In genomic region chr14:77508249-77508648, GRCh38 we compare ENCODE assay signal across 1 cellular context.
TF ChIP-seq lines count a peak whose summit lies in the region.

No MANE protein-coding gene starts in this region.

TF ChIP-seq in IMR-90, 13 proteins besides CTCF, POLR2A, EP300 and RAD21 (continued from another document):
- TF ChIP-seq NFE2L2 (IDR thresholded peaks at IDR 0.05; ENCODE audit: low read depth, low read length) (peak; percentile 61; the same call in 1 of the 2 replicates), SMC3 (IDR thresholded peaks at IDR 0.05; ENCODE audit: low read depth, low read length) (no peak), RCOR1 (IDR thresholded peaks at IDR 0.05; ENCODE audit: insufficient replicate concordance, low read length) (no peak), MXI1 (IDR thresholded peaks at IDR 0.05; ENCODE audit: borderline replicate concordance, low read depth, low read length) (no peak), MAZ (IDR thresholded peaks at IDR 0.05; ENCODE audit: borderline replicate concordance, low read depth, low read length) (no peak), CHD1 (IDR thresholded peaks at IDR 0.05; ENCODE audit: low read depth, low read length) (no peak), RFX5 (IDR thresholded peaks at IDR 0.05; ENCODE audit: low read depth, low read length) (no peak), USF2 (IDR thresholded peaks at IDR 0.05; ENCODE audit: low read depth, low read length) (no peak)
